Comparison of ENCODE assay signal across 8 cellular contexts in the genomic region with DNA sequence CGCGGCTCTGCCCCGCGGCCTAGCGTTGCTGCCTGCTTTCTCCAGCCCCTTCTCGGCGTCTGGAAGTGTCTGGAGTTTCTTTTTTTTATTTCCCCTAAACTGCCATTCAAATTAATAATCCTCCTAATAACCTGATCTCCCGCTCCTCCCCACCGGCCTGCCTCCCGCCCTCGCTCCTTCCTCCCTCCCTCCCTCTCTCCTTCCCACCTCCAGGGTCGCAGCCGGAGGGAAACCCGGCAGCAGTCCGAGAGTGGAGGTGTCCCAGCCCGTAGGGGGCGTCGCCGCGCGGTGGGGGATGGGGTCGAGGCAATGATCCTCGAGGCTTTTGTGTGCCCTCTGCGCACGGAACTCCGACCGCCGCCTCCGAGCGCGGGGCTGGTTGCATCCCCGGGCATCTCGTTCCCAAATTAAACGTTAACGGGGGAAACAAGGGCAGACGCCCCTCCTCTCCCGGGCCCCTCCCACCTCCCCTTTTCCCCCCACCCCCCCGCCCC. TPM values are rescaled to one million over a fixed set of nuclear protein-coding genes. Genes with fewer than 3 reads are reported as not detected.
DNase-seq lines count a peak whose midpoint lies in the region; ATAC-seq and TF ChIP-seq lines count a peak whose summit lies in the region.

No MANE protein-coding gene starts in this region.

- H3K4me3 ChIP-seq in GM06990 (replicated peaks; ENCODE audit: low read depth, low read length) (peak overlapping the region; percentile 63), epithelial cell of proximal tubule (ENCODE audit: low read depth, low read length) (peak overlapping the region; percentile 83), muscle layer of colon (ENCODE audit: low read depth in 1 of 2, low read length in 2 of 2) (peak overlapping the region; percentile 95 to 99)

- H3K27me3 Mint-ChIP-seq in stimulated activated naive CD8-positive, alpha-beta T cell treated with anti-CD3 and anti-CD28 coated beads, Interleukin-15, Interleukin-2, amounts not matched to agents 100 ng/mL and 50 ng/mL, for 24 hours: peaks cover 33% of the 10 kb centered on the region

- peak overlapping the region; percentile 99 for H3K27ac ChIP-seq in muscle layer of colon (ENCODE audit: low read depth, low read length)

- H3K9me3 ChIP-seq in muscle layer of colon (ENCODE audit: low read length): no peaks in the 10 kb centered on the region

- H3K36me3 ChIP-seq in GM06990 (ENCODE audit: control insufficient read depth, insufficient read depth, low read length): no peaks in the 10 kb centered on the region
- H3K36me3 ChIP-seq in muscle layer of colon (ENCODE audit: insufficient read depth, low read length): no peaks in the 10 kb centered on the region

- ATAC-seq in HG02840 (IDR thresholded peaks at IDR 0.05; ENCODE audit: low FRiP score, unreplicated experiment): peak; percentile 20

- H3K4me3 Mint-ChIP-seq in stimulated activated naive CD8-positive, alpha-beta T cell treated with anti-CD3 and anti-CD28 coated beads, Interleukin-15, Interleukin-2, amounts not matched to agents 100 ng/mL and 50 ng/mL, for 24 hours: peak overlapping the region; percentile 86

- peaks cover 4% of the 10 kb centered on the region for H3K27me3 ChIP-seq in GM06990 (replicated peaks; ENCODE audit: control insufficient read depth, insufficient read depth, low read length)
- H3K27me3 ChIP-seq in muscle layer of colon (ENCODE audit: control insufficient read depth in 1 of 2, insufficient read depth in 2 of 2, low read length in 2 of 2): no peaks in the 10 kb centered on the region

- peaks cover 12% of the 10 kb centered on the region for H3K4me1 ChIP-seq in muscle layer of colon (ENCODE audit: insufficient read depth, low read length)

- H3K9me3 Mint-ChIP-seq in stimulated activated naive CD8-positive, alpha-beta T cell treated with anti-CD3 and anti-CD28 coated beads, Interleukin-15, Interleukin-2, amounts not matched to agents 100 ng/mL and 50 ng/mL, for 24 hours: no peaks in the 10 kb centered on the region

- H3K27ac Mint-ChIP-seq in stimulated activated naive CD8-positive, alpha-beta T cell treated with anti-CD3 and anti-CD28 coated beads, Interleukin-15, Interleukin-2, amounts not matched to agents 100 ng/mL and 50 ng/mL, for 24 hours: no peak overlapping the region

- peak overlapping the region; percentile 37 for H3K9ac ChIP-seq in muscle layer of colon (ENCODE audit: low read length)

- DNase-seq in GM06990 (ENCODE audit: extremely low read depth, insufficient read length) (peak; percentile 62), NCI-H748 treated with DMSO at 0.1 percent for 48 hours (lab: John Stamatoyannopoulos, UW) (peak; percentile 21), epithelial cell of proximal tubule (ENCODE audit: low read depth) (no peak), SIG-M5 (lab: John Stamatoyannopoulos, UW) (no peak)
- peak; percentile 84 for DNase-seq in activated CD8-positive, alpha-beta memory T cell treated with anti-CD3 and anti-CD28 coated beads, Interleukin-2, amount 50 U/mL, for 48 hours

- peak; percentile 46 for TF ChIP-seq CTCF in GM06990 (IDR thresholded peaks at IDR 0.05; ENCODE audit: insufficient read depth, low read length, poor library complexity, severe bottlenecking)
- peak; percentile 25 for TF ChIP-seq CTCF in epithelial cell of proximal tubule (conservative IDR thresholded peaks at IDR 0.05; ENCODE audit: low read depth, low read length)

- peaks cover 20% of the 10 kb centered on the region for H3K36me3 Mint-ChIP-seq in stimulated activated naive CD8-positive, alpha-beta T cell treated with anti-CD3 and anti-CD28 coated beads, Interleukin-15, Interleukin-2, amounts not matched to agents 100 ng/mL and 50 ng/mL, for 24 hours (ENCODE audit: low read depth)

- peaks cover 36% of the 10 kb centered on the region for H3K4me1 Mint-ChIP-seq in stimulated activated naive CD8-positive, alpha-beta T cell treated with anti-CD3 and anti-CD28 coated beads, Interleukin-15, Interleukin-2, amounts not matched to agents 100 ng/mL and 50 ng/mL, for 24 hours (ENCODE audit: low read depth)

RNA-seq across cellular contexts. Expression of gene SOCS2, which starts 1.1 kb away (rescaled TPM):
- total RNA-seq in epithelial cell of proximal tubule: 16.1 and 18.2 TPM in 2 replicates

Comparison
In these comparisons a context has a peak if more than half of its experiments do, and no peak if none do; other contexts are left out.
1. DNase-seq: peak in GM06990 (single experiment), NCI-H748 treated with DMSO at 0.1 percent for 48 hours (single experiment) and activated CD8-positive, alpha-beta memory T cell treated with anti-CD3 and anti-CD28 coated beads, Interleukin-2, amount 50 U/mL, for 48 hours (single experiment); none in epithelial cell of proximal tubule (single experiment) and SIG-M5 (single experiment).
2. Peak in every context shown above with its lines, with median percentiles within 50 percentile points of each other: H3K4me3 ChIP-seq.